Comparison of ENCODE assay signal across 20 cellular contexts in the genomic region with DNA sequence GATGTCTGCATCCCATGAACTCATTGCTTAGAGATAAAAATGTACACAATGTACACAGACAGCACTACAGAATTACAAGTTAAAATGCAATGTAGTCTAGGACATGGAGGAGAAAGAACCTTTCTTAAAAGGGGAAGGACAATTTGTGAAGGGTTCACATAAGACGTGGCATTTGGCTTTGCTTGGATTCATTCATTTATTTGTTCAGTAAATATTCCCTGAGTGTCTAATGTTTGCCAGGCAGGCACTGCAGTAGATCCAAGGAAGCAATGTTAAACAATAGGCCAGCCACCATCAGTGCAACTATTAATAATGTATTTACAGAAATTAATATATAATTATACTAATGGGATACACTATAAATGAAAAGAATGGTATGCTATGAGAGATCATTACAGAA.
"Had no signal": no experiment of that assay in that cellular context is flagged by ENCODE, and none has a peak within 500 bp of the region (broad histone marks: within the 10 kb centered on the region; RNA-seq: fewer than 3 reads in every experiment).

No MANE protein-coding gene starts in this region.

- H3K4me3 ChIP-seq: psoas muscle, right lobe of liver, suprapubic skin, thyroid gland, uterus had no signal

- H3K9me3 ChIP-seq: psoas muscle, right lobe of liver, suprapubic skin, thyroid gland, uterus had no signal

- H3K4me1 ChIP-seq: foreskin keratinocyte, psoas muscle, right lobe of liver, suprapubic skin, thyroid gland, uterus had no signal

- H3K36me3 ChIP-seq: right lobe of liver, suprapubic skin, thyroid gland, uterus had no signal

- DNase-seq: dermis blood vessel endothelial cell; effector CD4-positive, alpha-beta T cell; endodermal cell; erythroblast; foreskin keratinocyte; mesendoderm; naive B cell; occipital lobe; psoas muscle; retina; right lobe of liver; stimulated activated CD4-positive, alpha-beta T cell treated with anti-CD3 and anti-CD28 coated beads, Interleukin-4, amount 100 ng/mL, for 1 hour; stimulated activated CD8-positive, alpha-beta memory T cell treated with anti-CD3 and anti-CD28 coated beads, Interleukin-4, amount 100 ng/mL, for 48 hours; stimulated activated naive CD8-positive, alpha-beta T cell treated with anti-CD3 and anti-CD28 coated beads, Interleukin-15, Interleukin-2, amounts not matched to agents 100 U/mL and 50 U/mL, for 24 hours; thyroid gland; uterus had no signal

- ATAC-seq: foreskin keratinocyte; psoas muscle; right lobe of liver; stimulated activated effector memory CD8-positive, alpha-beta T cell treated with anti-CD3 and anti-CD28 coated beads, Interleukin-12 subunit alpha, Interleukin-12 subunit beta, amount 100 ng/mL, for 72 hours; stimulated activated naive CD8-positive, alpha-beta T cell treated with anti-CD3 and anti-CD28 coated beads, Interleukin-15, Interleukin-2, amounts not matched to agents 100 U/mL and 50 U/mL, for 24 hours had no signal

- H3K27me3 ChIP-seq: foreskin keratinocyte, right lobe of liver, suprapubic skin, thyroid gland, uterus had no signal

- H3K27me3 Mint-ChIP-seq: naive B cell, type B pancreatic cell had no signal

- H3K4me3 Mint-ChIP-seq: endodermal cell; naive B cell; nephron; stimulated activated effector memory CD8-positive, alpha-beta T cell treated with anti-CD3 and anti-CD28 coated beads, Interleukin-12 subunit alpha, Interleukin-12 subunit beta, amount 100 ng/mL, for 72 hours; type B pancreatic cell had no signal

- H3K4me1 Mint-ChIP-seq: endodermal cell; naive B cell; nephron; stimulated activated effector memory CD8-positive, alpha-beta T cell treated with anti-CD3 and anti-CD28 coated beads, Interleukin-12 subunit alpha, Interleukin-12 subunit beta, amount 100 ng/mL, for 72 hours had no signal

- H3K36me3 Mint-ChIP-seq: naive B cell; stimulated activated effector memory CD8-positive, alpha-beta T cell treated with anti-CD3 and anti-CD28 coated beads, Interleukin-12 subunit alpha, Interleukin-12 subunit beta, amount 100 ng/mL, for 72 hours; type B pancreatic cell had no signal

- H3K27ac ChIP-seq: foreskin keratinocyte, psoas muscle, right lobe of liver, suprapubic skin, thyroid gland, uterus had no signal

- H3K9me3 Mint-ChIP-seq: endodermal cell, naive B cell, nephron, type B pancreatic cell had no signal

- H3K27ac Mint-ChIP-seq: endodermal cell; naive B cell; nephron; stimulated activated effector memory CD8-positive, alpha-beta T cell treated with anti-CD3 and anti-CD28 coated beads, Interleukin-12 subunit alpha, Interleukin-12 subunit beta, amount 100 ng/mL, for 72 hours; type B pancreatic cell had no signal
